ENCODE assay signal across 7 cellular contexts in the genomic region with DNA sequence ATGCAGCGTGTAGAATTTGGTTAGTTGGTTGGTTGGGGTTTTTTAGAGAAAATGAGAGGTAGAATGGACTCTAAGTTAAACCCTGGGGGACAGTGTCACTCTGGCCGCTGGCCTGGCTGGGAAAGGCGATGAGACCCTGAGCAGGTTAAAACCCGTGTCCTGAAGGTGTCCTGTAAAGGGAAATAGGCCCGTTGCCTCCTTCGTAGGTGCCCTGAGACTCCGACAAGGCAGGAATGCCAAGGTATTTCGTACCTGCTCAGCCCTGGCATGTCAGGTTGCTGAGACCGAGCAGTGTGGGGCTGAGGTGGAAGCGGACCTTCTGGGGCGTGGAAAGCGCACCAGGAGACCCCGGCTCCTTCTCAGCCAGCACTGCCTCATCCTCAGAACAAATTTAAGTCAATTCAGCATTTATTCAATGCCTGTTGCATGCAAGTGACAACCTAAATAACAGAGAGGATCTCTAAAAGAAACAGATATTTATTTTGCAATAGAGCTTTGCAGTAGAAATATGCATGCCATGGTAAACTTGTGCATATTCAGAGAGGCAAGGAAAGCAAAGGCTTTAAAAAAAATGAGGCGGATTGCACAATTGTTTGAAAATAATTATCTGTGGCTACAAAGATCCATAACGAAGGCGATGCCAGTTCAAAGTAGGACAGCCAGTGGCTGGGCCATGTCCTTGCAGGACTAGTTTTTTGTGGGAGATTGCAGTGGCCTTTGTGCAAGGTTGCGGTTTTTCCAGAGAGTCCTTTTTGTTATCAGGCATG. TPM values are rescaled to one million over a fixed set of nuclear protein-coding genes. Genes with fewer than 3 reads are reported as not detected.
DNase-seq lines count a peak whose midpoint lies in the region; ATAC-seq, FAIRE-seq and TF ChIP-seq lines count a peak whose summit lies in the region.

No MANE protein-coding gene starts in this region.

- DNase-seq in HL-60 (ENCODE audit: low read depth in 1 of 2, low spot score in 1 of 2) (no peak), kidney (no peak), NCI-H2107 (lab: John Stamatoyannopoulos, UW) (no peak), NCI-H187 treated with DMSO at 0.1 percent for 48 hours (lab: John Stamatoyannopoulos, UW) (no peak), urothelium cell line (ENCODE audit: low spot score) (no peak)
- no peak for DNase-seq in stimulated activated effector memory CD8-positive, alpha-beta T cell treated with anti-CD3 and anti-CD28 coated beads, Interleukin-12 subunit alpha, Interleukin-12 subunit beta, amount 100 ng/mL, for 72 hours (ENCODE audit: low spot score in 2 of 2)

- H3K4me3 ChIP-seq in HL-60 (replicated peaks; ENCODE audit: insufficient read depth, low read length) (peak overlapping the region; percentile 79), kidney (ENCODE audit: low read length in 2 of 2) (peak overlapping the region; percentile 86 to 96)

- peak overlapping the region in 1 of 2 donors; percentile 91 for H3K9ac ChIP-seq in kidney (ENCODE audit: low read length in 2 of 2)

- FAIRE-seq in kidney (lab: Jason Lieb, UNC) (no peak), urothelium cell line (lab: Jason Lieb, UNC) (no peak)

- TF ChIP-seq CTCF in HL-60 (IDR thresholded peaks at IDR 0.05; ENCODE audit: insufficient read depth, low read length) (no peak), kidney (IDR thresholded peaks at IDR 0.05; ENCODE audit: borderline replicate concordance, extremely low read depth, insufficient read depth) (no peak)

- peaks cover 11% of the 10 kb centered on the region for H3K4me1 Mint-ChIP-seq in activated T-helper 17 cell treated with anti-CD3 and anti-CD28 coated beads, Interleukin-2, amount 50 U/mL, for 72 hours
- peaks cover 16% of the 10 kb centered on the region for H3K4me1 Mint-ChIP-seq in stimulated activated effector memory CD8-positive, alpha-beta T cell treated with anti-CD3 and anti-CD28 coated beads, Interleukin-12 subunit alpha, Interleukin-12 subunit beta, amount 100 ng/mL, for 72 hours

- H3K4me3 Mint-ChIP-seq in activated T-helper 17 cell treated with anti-CD3 and anti-CD28 coated beads, Interleukin-2, amount 50 U/mL, for 72 hours, result peak overlapping the region; percentile 72
- peak overlapping the region; percentile 82 for H3K4me3 Mint-ChIP-seq in stimulated activated effector memory CD8-positive, alpha-beta T cell treated with anti-CD3 and anti-CD28 coated beads, Interleukin-12 subunit alpha, Interleukin-12 subunit beta, amount 100 ng/mL, for 72 hours

- ATAC-seq in activated T-helper 17 cell treated with anti-CD3 and anti-CD28 coated beads, Interleukin-2, amount 50 U/mL, for 72 hours (replicated peaks), result no peak
- ATAC-seq in stimulated activated effector memory CD8-positive, alpha-beta T cell treated with anti-CD3 and anti-CD28 coated beads, Interleukin-12 subunit alpha, Interleukin-12 subunit beta, amount 100 ng/mL, for 72 hours, result no peak

- no peaks in the 10 kb centered on the region for H3K27me3 ChIP-seq in HL-60 (ENCODE audit: insufficient read depth, poor library complexity, severe bottlenecking)

- H3K27ac ChIP-seq in HL-60 (replicated peaks), result peak overlapping the region; percentile 86
- peak overlapping the region in 1 of 2 donors; percentile 92 for H3K27ac ChIP-seq in kidney (ENCODE audit: low read depth in 2 of 2, low read length in 2 of 2)

- intact Hi-C loops in kidney (cut with DNase I), result no loop called here

- no peaks in the 10 kb centered on the region for H3K36me3 Mint-ChIP-seq in activated T-helper 17 cell treated with anti-CD3 and anti-CD28 coated beads, Interleukin-2, amount 50 U/mL, for 72 hours (ENCODE audit: low read depth)
- H3K36me3 Mint-ChIP-seq in stimulated activated effector memory CD8-positive, alpha-beta T cell treated with anti-CD3 and anti-CD28 coated beads, Interleukin-12 subunit alpha, Interleukin-12 subunit beta, amount 100 ng/mL, for 72 hours, result no peaks in the 10 kb centered on the region

- H3K27ac Mint-ChIP-seq in activated T-helper 17 cell treated with anti-CD3 and anti-CD28 coated beads, Interleukin-2, amount 50 U/mL, for 72 hours, result no peak overlapping the region
- H3K27ac Mint-ChIP-seq in stimulated activated effector memory CD8-positive, alpha-beta T cell treated with anti-CD3 and anti-CD28 coated beads, Interleukin-12 subunit alpha, Interleukin-12 subunit beta, amount 100 ng/mL, for 72 hours, result no peak overlapping the region

- H3K4me1 ChIP-seq in kidney (ENCODE audit: control insufficient read depth in 1 of 2, insufficient read depth in 1 of 2, low read depth in 1 of 2, low read length in 2 of 2), result peaks cover 8 to 13% of the 10 kb centered on the region in 2 donors

- no peaks in the 10 kb centered on the region for H3K9me3 Mint-ChIP-seq in activated T-helper 17 cell treated with anti-CD3 and anti-CD28 coated beads, Interleukin-2, amount 50 U/mL, for 72 hours
- H3K9me3 Mint-ChIP-seq in stimulated activated effector memory CD8-positive, alpha-beta T cell treated with anti-CD3 and anti-CD28 coated beads, Interleukin-12 subunit alpha, Interleukin-12 subunit beta, amount 100 ng/mL, for 72 hours, result no peaks in the 10 kb centered on the region

- H3K9me3 ChIP-seq in kidney (ENCODE audit: control insufficient read depth in 1 of 2, low read length in 2 of 2), result no peaks in the 10 kb centered on the region

- H3K27me3 Mint-ChIP-seq in activated T-helper 17 cell treated with anti-CD3 and anti-CD28 coated beads, Interleukin-2, amount 50 U/mL, for 72 hours, result peaks cover 8% of the 10 kb centered on the region

- peaks cover 0 to 8% of the 10 kb centered on the region in 2 donors for H3K36me3 ChIP-seq in kidney (ENCODE audit: control insufficient read depth in 1 of 2, insufficient read depth in 2 of 2, low read length in 2 of 2)

RNA-seq across cellular contexts. Expression of a gene that starts 1.4 kb away (rescaled TPM):
- total RNA-seq in activated T-helper 17 cell treated with anti-CD3 and anti-CD28 coated beads, Interleukin-2, amount 50 U/mL, for 72 hours, result 1 to 10 TPM; 2.4 to 3.7 TPM
- total RNA-seq in kidney, result 33.6 TPM
- 47.7 TPM for polyA plus RNA-seq in kidney (ENCODE audit: insufficient read depth, low read depth, low replicate concordance)

RNA-seq across cellular contexts. Expression of a gene that starts 52.5 kb away (rescaled TPM):
- 10 to 100 TPM; 22.7 to 23.8 TPM for total RNA-seq in activated T-helper 17 cell treated with anti-CD3 and anti-CD28 coated beads, Interleukin-2, amount 50 U/mL, for 72 hours
- total RNA-seq in kidney, result 37.9 TPM
- polyA plus RNA-seq in kidney (ENCODE audit: insufficient read depth, low read depth, low replicate concordance), result 52.7 TPM
